8 cellular contexts compared by ENCODE assay signal in genomic region chr1:21342961-21343838, GRCh38. TPM values are rescaled to one million over a fixed set of nuclear protein-coding genes. Genes with fewer than 3 reads are reported as not detected.
A peak's percentile ranks its signal among the peaks of the same experiment; 100 is the strongest.
DNase-seq lines count a peak whose midpoint lies in the region; ATAC-seq and TF ChIP-seq lines count a peak whose summit lies in the region.

No MANE protein-coding gene starts in this region.

- TF ChIP-seq EP300 in esophagus muscularis mucosa (IDR thresholded peaks at IDR 0.05) = no peak

- CTCF ChIA-PET in GM10248 (lab: Yijun Ruan, JAX) (interaction anchor here (1.1 to 1.7 kb wide), 3 partner anchors 9 to 73 kb away, joined by 3 to 8 read pairs (median 3); no protein-coding TSS in a partner anchor), Panc1 (lab: Charles Lee) (no interaction called here)

- H3K4me3 ChIP-seq in Panc1 (ENCODE audit: low read depth in 2 of 2, low read length in 2 of 2) (peak overlapping the region; percentile 58 to 84), esophagus muscularis mucosa (peak overlapping the region; percentile 71 to 91 (median 81)), skin epidermis (peak overlapping the region in 2 of 7 experiments; percentile 84 to 89)

- POLR2A ChIA-PET in GM10248 (lab: Yijun Ruan, JAX) = interaction anchor here (0.5 to 1.0 kb wide), 3 partner anchors 49 to 593 kb away, joined by 3 to 4 read pairs (median 3); no protein-coding TSS in a partner anchor
- POLR2A ChIA-PET in Panc1 (lab: Charles Lee) = no interaction called here

- TF ChIP-seq CTCF in GM10248 (IDR thresholded peaks at IDR 0.05; ENCODE audit: control extremely low read depth, extremely low read depth, low read depth, missing control alignments) (no peak), Panc1 (IDR thresholded peaks at IDR 0.05) (no peak), esophagus muscularis mucosa (IDR thresholded peaks at IDR 0.05) (no peak)

- 24% methylated on average over 10 of the region's 10 CpGs for WGBS in esophagus muscularis mucosa

- intact Hi-C loops in Panc1 (cut with micrococcal nuclease; ENCODE audit: unreplicated experiment) (no loop called here), esophagus muscularis mucosa (cut with DNase I) (no loop called here)

- no peak for ATAC-seq in Panc1
- ATAC-seq in HG02938 (IDR thresholded peaks at IDR 0.05; ENCODE audit: unreplicated experiment) = no peak

- DNase-seq in GM10248 (ENCODE audit: extremely low spot score) = peak; percentile 61
- DNase-seq in Panc1 (ENCODE audit: low read depth, low spot score) = no peak
- no peak for DNase-seq in esophagus muscularis mucosa (ENCODE audit: extremely low spot score)
- no peak for DNase-seq in NCI-H128 (lab: John Stamatoyannopoulos, UW; ENCODE audit: unreplicated experiment)
- DNase-seq in effector CD4-positive, alpha-beta T cell = no peak
- no peak for DNase-seq in NCI-H1092 treated with DMSO at 0.1 percent for 48 hours (lab: John Stamatoyannopoulos, UW)

- no peaks in the 10 kb centered on the region; the same call in 1 of the 2 replicates for H3K36me3 ChIP-seq in Panc1 (ENCODE audit: control insufficient read depth, insufficient read depth, low read length)
- no peaks in the 10 kb centered on the region for H3K36me3 ChIP-seq in esophagus muscularis mucosa

- in situ Hi-C loops in Panc1 (cut with HindIII; ENCODE audit: low pct_unique_long_range_greater_than_20kb, low sequenced_read_pairs) = no loop called here

- H3K27ac ChIP-seq in Panc1 (ENCODE audit: low read length) (peak overlapping the region; percentile 67), esophagus muscularis mucosa (replicated peaks in 1 of 4) (peak overlapping the region; percentile 91 to 95 (median 93)), skin epidermis (peak overlapping the region in 12 of 21 experiments; percentile 39 to 87 (median 72))

- H3K27me3 ChIP-seq in Panc1 (ENCODE audit: control insufficient read depth, insufficient read depth, low read length) (no peaks in the 10 kb centered on the region), esophagus muscularis mucosa (no peaks in the 10 kb centered on the region)

- H3K4me1 ChIP-seq in Panc1 (ENCODE audit: control insufficient read depth, insufficient read depth, low read length) = peaks cover 65% of the 10 kb centered on the region
- peaks cover 70 to 86% (median 82%) of the 10 kb centered on the region in 4 donors for H3K4me1 ChIP-seq in esophagus muscularis mucosa

- no peak for TF ChIP-seq POLR2A in esophagus muscularis mucosa (IDR thresholded peaks at IDR 0.05; ENCODE audit: low read depth)

- TSS peak; percentile 59 for BruUV-seq in Panc1 (replicated peaks; lab: Mats Ljungman, UMichigan)

- H3K9me3 ChIP-seq in Panc1 (ENCODE audit: control insufficient read depth, insufficient read depth, low read depth, low read length) (no peaks in the 10 kb centered on the region), esophagus muscularis mucosa (no peaks in the 10 kb centered on the region)

RNA-seq across cellular contexts. Expression of gene ECE1, which starts 52.9 kb away (rescaled TPM):
- total RNA-seq in Panc1 (2021; ENCODE audit: unreplicated experiment) (192 TPM), esophagus muscularis mucosa (100 to 1,000 TPM in 1 of 4 donors, 10 to 100 TPM in 3; 53.6 to 101 (median 80.7) TPM)
- polyA plus RNA-seq in Panc1 (2012; ENCODE audit: insufficient read length) = 250 TPM
